In genomic region chr5:34929150-34929719, GRCh38 we compare ENCODE assay signal across 1 cellular context.
TF ChIP-seq lines count a peak whose summit lies in the region.

Gene DNAJC21 (plus strand): TSS chr5:34929559. CDS start chr5:34929820, 261 bp downstream.

TF ChIP-seq in HEK293, 187 proteins besides CTCF, POLR2A, EP300 and RAD21 (continued from another document):
- TF ChIP-seq ZNF280D (tag by site-specific recombination; IDR thresholded peaks at IDR 0.05) (no peak), ZNF302 (tag by site-specific recombination; IDR thresholded peaks at IDR 0.05; ENCODE audit: low read depth) (no peak), ZNF560 (tag by site-specific recombination; IDR thresholded peaks at IDR 0.05; ENCODE audit: borderline replicate concordance) (no peak), ZNF155 (tag by site-specific recombination; IDR thresholded peaks at IDR 0.05) (no peak), ZNF768 (tag by site-specific recombination; IDR thresholded peaks at IDR 0.05) (no peak), ZBTB49 (tag by site-specific recombination; IDR thresholded peaks at IDR 0.05; ENCODE audit: low read depth) (no peak), ZBTB7A (tag by site-specific recombination; IDR thresholded peaks at IDR 0.05; ENCODE audit: low read depth) (no peak), ZBTB8A (tag by site-specific recombination; IDR thresholded peaks at IDR 0.05) (0 out of 2 replicates have a peak, but pooled peaks have one; percentile 14), ZNF423 (tag by site-specific recombination; IDR thresholded peaks at IDR 0.05) (no peak), MYNN (tag by site-specific recombination; IDR thresholded peaks at IDR 0.05; ENCODE audit: borderline replicate concordance) (no peak), PATZ1 (tag by site-specific recombination; IDR thresholded peaks at IDR 0.05) (peak; percentile 11; the same call in 1 of the 2 replicates), GLIS1 (tag by site-specific recombination; IDR thresholded peaks at IDR 0.05) (peak; percentile 52), ZNF148 (tag by site-specific recombination; IDR thresholded peaks at IDR 0.05; ENCODE audit: borderline replicate concordance) (no peak), EGR2 (tag by site-specific recombination; IDR thresholded peaks at IDR 0.05; ENCODE audit: low read depth) (peak; percentile 99), KLF10 (tag by site-specific recombination; IDR thresholded peaks at IDR 0.05) (peak; percentile 64; the same call in 1 of the 2 replicates), ZNF239 (tag by site-specific recombination; IDR thresholded peaks at IDR 0.05) (no peak), IKZF3 (tag by site-specific recombination; IDR thresholded peaks at IDR 0.05) (peak; percentile 94), ZNF791 (tag by site-specific recombination; IDR thresholded peaks at IDR 0.05) (no peak), ZNF266 (tag by site-specific recombination; IDR thresholded peaks at IDR 0.05; ENCODE audit: low read depth) (no peak), KLF7 (tag by site-specific recombination; IDR thresholded peaks at IDR 0.05; ENCODE audit: borderline replicate concordance) (no peak), SP3 (tag by site-specific recombination; IDR thresholded peaks at IDR 0.05) (peak; percentile 99)
TF ChIP-seq in HEK293: peak in this region for 22.
